In the genomic region with DNA sequence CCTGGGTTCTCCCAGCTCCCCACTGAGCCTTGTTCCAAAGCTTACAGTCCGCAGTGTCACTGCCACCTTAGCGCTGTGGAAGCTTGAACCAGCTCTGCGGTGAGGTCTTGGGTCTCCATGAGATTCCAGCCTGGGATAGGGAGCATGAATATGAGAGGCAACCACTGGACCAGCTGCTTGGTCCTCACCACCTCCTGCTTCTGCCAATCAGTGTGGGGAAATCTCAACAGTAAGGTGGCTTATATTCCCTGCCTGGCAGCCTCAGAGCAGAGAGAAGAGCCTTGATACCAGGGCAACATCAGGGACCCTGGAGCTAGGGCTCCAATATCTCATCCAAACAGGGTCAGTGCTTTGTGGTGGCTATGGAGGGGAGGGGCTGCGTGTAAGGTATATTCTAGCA, we compare ENCODE assay signal across 8 cellular contexts. TPM values are rescaled to one million over a fixed set of nuclear protein-coding genes. Genes with fewer than 3 reads are reported as not detected.
DNase-seq lines count a peak whose midpoint lies in the region; ATAC-seq lines count a peak whose summit lies in the region.

No MANE protein-coding gene starts in this region.

- H3K4me3 ChIP-seq in iPS-20b (ENCODE audit: low read length): peak overlapping the region; percentile 72
- peak overlapping the region; percentile 57 for H3K4me3 ChIP-seq in thymus (ENCODE audit: low read length)

- no peak for ATAC-seq in activated T-cell treated with anti-CD3 and anti-CD28 coated beads, Interleukin-2, amount 50 U/mL, for 4 hours
- no peak for ATAC-seq in activated naive CD4-positive, alpha-beta T cell treated with anti-CD3 and anti-CD28 coated beads, Interleukin-2, amount 50 U/mL, for 72 hours

- H3K27ac ChIP-seq in iPS-20b (ENCODE audit: low read length) (no peak overlapping the region), thymus (ENCODE audit: low read depth) (peak overlapping the region; percentile 89)

- no peak for DNase-seq in activated T-cell treated with anti-CD3 and anti-CD28 coated beads, Interleukin-2, amount 50 U/mL, for 4 hours
- DNase-seq in activated T-cell treated with anti-CD3 and anti-CD28 coated beads for 4 hours (no peak), DMS53 treated with DMSO at 0.1 percent for 48 hours (lab: John Stamatoyannopoulos, UW; ENCODE audit: unreplicated experiment) (no peak), NCI-H510A (lab: John Stamatoyannopoulos, UW) (no peak)
- no peak for DNase-seq in activated naive CD4-positive, alpha-beta T cell treated with anti-CD3 and anti-CD28 coated beads, Interleukin-2, amount 50 U/mL, for 72 hours (ENCODE audit: low spot score in 2 of 2)
- no peak for DNase-seq in stimulated activated CD4-positive, alpha-beta T cell treated with anti-CD3 and anti-CD28 coated beads, Interleukin-15, amount 100 ng/mL, for 24 hours

- peak overlapping the region; percentile 91 to 95 for H3K27ac Mint-ChIP-seq in activated naive CD4-positive, alpha-beta T cell treated with anti-CD3 and anti-CD28 coated beads, Interleukin-2, amount 50 U/mL, for 72 hours

- H3K9me3 ChIP-seq in iPS-20b (ENCODE audit: insufficient read depth, low read depth, low read length): no peaks in the 10 kb centered on the region
- no peaks in the 10 kb centered on the region for H3K9me3 ChIP-seq in thymus (ENCODE audit: control insufficient read depth)

- H3K36me3 ChIP-seq in iPS-20b (ENCODE audit: insufficient read depth, low read depth, low read length) (no peaks in the 10 kb centered on the region), thymus (ENCODE audit: control insufficient read depth, insufficient read depth) (no peaks in the 10 kb centered on the region)

- no peak overlapping the region for H3K9ac ChIP-seq in iPS-20b (ENCODE audit: low read depth, low read length)

- peaks cover 8% of the 10 kb centered on the region; the same call in 1 of the 2 replicates for H3K4me1 ChIP-seq in iPS-20b (ENCODE audit: insufficient read depth, low read length)
- H3K4me1 ChIP-seq in thymus (ENCODE audit: control insufficient read depth, insufficient read depth, low read length): peaks cover 29% of the 10 kb centered on the region

- no peaks in the 10 kb centered on the region for H3K9me3 Mint-ChIP-seq in activated T-cell treated with anti-CD3 and anti-CD28 coated beads, Interleukin-2, amount 50 U/mL, for 4 hours
- H3K9me3 Mint-ChIP-seq in activated naive CD4-positive, alpha-beta T cell treated with anti-CD3 and anti-CD28 coated beads, Interleukin-2, amount 50 U/mL, for 72 hours: no peaks in the 10 kb centered on the region

- peaks cover 51% of the 10 kb centered on the region for H3K4me1 Mint-ChIP-seq in activated T-cell treated with anti-CD3 and anti-CD28 coated beads, Interleukin-2, amount 50 U/mL, for 4 hours (ENCODE audit: low read depth)

- H3K27me3 ChIP-seq in iPS-20b (ENCODE audit: insufficient read depth, low read length): peaks cover 63% of the 10 kb centered on the region
- no peaks in the 10 kb centered on the region for H3K27me3 ChIP-seq in thymus (ENCODE audit: control insufficient read depth, insufficient read depth)

- H3K4me3 Mint-ChIP-seq in activated T-cell treated with anti-CD3 and anti-CD28 coated beads, Interleukin-2, amount 50 U/mL, for 4 hours: peak overlapping the region; percentile 97

- no peaks in the 10 kb centered on the region for H3K27me3 Mint-ChIP-seq in activated T-cell treated with anti-CD3 and anti-CD28 coated beads, Interleukin-2, amount 50 U/mL, for 4 hours (ENCODE audit: low read depth)

- H3K36me3 Mint-ChIP-seq in activated T-cell treated with anti-CD3 and anti-CD28 coated beads, Interleukin-2, amount 50 U/mL, for 4 hours (ENCODE audit: insufficient read depth): peaks cover 32% of the 10 kb centered on the region
- H3K36me3 Mint-ChIP-seq in activated naive CD4-positive, alpha-beta T cell treated with anti-CD3 and anti-CD28 coated beads, Interleukin-2, amount 50 U/mL, for 72 hours: peaks cover 29% of the 10 kb centered on the region in 2 donors

- 11% methylated on average over 4 of the region's 4 CpGs for WGBS in thymus

RNA-seq across cellular contexts. Expression of gene CD44, which starts 0.9 kb away (rescaled TPM):
- total RNA-seq in activated T-cell treated with anti-CD3 and anti-CD28 coated beads, Interleukin-2, amount 50 U/mL, for 4 hours: 100 to 1,000 TPM; 468 to 781 (median 646) TPM
- 100 to 1,000 TPM; 321 to 381 TPM for total RNA-seq in activated naive CD4-positive, alpha-beta T cell treated with anti-CD3 and anti-CD28 coated beads, Interleukin-2, amount 50 U/mL, for 72 hours
- 78.7 TPM for polyA plus RNA-seq in thymus
